6 cellular contexts compared by ENCODE assay signal in genomic region chr19:17986569-17986968, GRCh38. TPM values are rescaled to one million over a fixed set of nuclear protein-coding genes. Genes with fewer than 3 reads are reported as not detected.
"Had no signal": no experiment of that assay in that cellular context is flagged by ENCODE, and none has a peak within 500 bp of the region (broad histone marks: within the 10 kb centered on the region; RNA-seq: fewer than 3 reads in every experiment).

No MANE protein-coding gene starts in this region.

RNA-seq across cellular contexts. Expression of gene KCNN1, which starts 19.7 kb away (rescaled TPM):
- total RNA-seq: activated naive CD8-positive, alpha-beta T cell treated with anti-CD3 and anti-CD28 coated beads, Interleukin-2, amount 10 ng/mL, durations not matched to agents 7 days and 5 days; activated T-helper 1 cell treated with anti-CD3 and anti-CD28 coated beads, Interleukin-12 subunit alpha, Interleukin-12 subunit beta, Interleukin-2, Interleukin-4 antibody, amounts not matched to agents 30 ng/mL and 10 ng/mL and 1 ng/mL, durations not matched to agents 14 hours and 24 hours and 36 hours; ascending aorta; body of pancreas; bronchial epithelial cell; chondrocyte had no signal
